In the genomic region with DNA sequence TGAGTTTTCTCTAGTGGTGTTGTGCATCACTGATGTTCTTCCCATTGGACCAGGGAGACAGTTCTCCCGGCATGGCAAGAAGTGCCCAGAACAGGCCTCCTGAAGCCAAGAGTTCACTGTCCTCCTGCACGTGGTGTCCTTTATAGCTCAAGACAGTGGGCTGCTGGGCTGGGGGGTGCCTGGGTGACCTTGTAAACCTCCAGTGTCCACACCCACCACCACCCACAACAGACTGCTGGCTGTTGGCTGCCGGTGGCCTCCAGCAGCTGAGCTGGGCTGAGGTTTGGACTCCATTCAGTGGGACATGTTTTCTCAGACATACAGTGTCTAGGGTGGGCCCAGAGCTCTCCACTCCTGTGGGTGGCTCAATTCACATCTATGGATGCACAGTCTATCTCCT, we compare ENCODE assay signal across 1 cellular context.
TF ChIP-seq lines count a peak whose summit lies in the region.

No MANE protein-coding gene starts in this region.

TF ChIP-seq in A549, 52 proteins besides CTCF, POLR2A, EP300 and RAD21 (continued from another document):
- TF ChIP-seq, protein P1, sequence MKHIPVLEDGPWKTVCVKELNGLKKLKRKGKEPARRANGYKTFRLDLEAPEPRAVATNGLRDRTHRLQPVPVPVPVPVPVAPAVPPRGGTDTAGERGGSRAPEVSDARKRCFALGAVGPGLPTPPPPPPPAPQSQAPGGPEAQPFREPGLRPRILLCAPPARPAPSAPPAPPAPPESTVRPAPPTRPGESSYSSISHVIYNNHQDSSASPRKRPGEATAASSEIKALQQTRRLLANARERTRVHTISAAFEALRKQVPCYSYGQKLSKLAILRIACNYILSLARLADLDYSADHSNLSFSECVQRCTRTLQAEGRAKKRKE (CRISPR knock-in tag; IDR thresholded peaks at IDR 0.05; ENCODE audit: low read depth): no peak
- TF ChIP-seq RNF2 (IDR thresholded peaks at IDR 0.05; ENCODE audit: borderline replicate concordance, low read depth): no peak
- no peak for TF ChIP-seq ZSCAN20 (CRISPR knock-in tag; IDR thresholded peaks at IDR 0.05)
- TF ChIP-seq SMC3 (IDR thresholded peaks at IDR 0.05): no peak
- TF ChIP-seq, protein P2, sequence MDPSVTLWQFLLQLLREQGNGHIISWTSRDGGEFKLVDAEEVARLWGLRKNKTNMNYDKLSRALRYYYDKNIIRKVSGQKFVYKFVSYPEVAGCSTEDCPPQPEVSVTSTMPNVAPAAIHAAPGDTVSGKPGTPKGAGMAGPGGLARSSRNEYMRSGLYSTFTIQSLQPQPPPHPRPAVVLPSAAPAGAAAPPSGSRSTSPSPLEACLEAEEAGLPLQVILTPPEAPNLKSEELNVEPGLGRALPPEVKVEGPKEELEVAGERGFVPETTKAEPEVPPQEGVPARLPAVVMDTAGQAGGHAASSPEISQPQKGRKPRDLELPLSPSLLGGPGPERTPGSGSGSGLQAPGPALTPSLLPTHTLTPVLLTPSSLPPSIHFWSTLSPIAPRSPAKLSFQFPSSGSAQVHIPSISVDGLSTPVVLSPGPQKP (IDR thresholded peaks at IDR 0.05; ENCODE audit: low read depth, low read length): no peak
